Comparison of ENCODE assay signal across 18 cellular contexts in the genomic region with DNA sequence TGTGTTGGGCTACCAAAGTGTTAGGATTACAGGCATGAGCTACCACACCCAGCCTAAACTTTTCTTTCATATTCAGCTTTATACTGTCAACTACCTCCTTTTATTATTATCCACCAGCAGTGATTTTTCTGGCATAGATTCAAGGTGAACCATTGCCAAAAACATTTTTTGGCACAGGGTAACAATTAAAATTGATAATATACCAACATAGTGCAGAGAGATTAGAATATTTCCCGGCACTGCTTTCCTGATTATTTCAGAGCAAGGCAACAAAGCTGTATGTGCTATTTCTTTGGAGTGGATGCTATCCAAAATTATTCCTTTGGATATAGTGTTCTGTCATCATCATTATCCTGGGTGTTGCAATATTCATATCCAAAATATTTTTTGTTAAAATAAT.
"Had no signal": no experiment of that assay in that cellular context is flagged by ENCODE, and none has a peak within 500 bp of the region (broad histone marks: within the 10 kb centered on the region; RNA-seq: fewer than 3 reads in every experiment).

No MANE protein-coding gene starts in this region.

- H3K9me3 Mint-ChIP-seq: stimulated activated memory B cell treated with anti-CD40 and anti-IgM and Interleukin-4, amounts not matched to agents 10 μg/mL and 1 μg/mL and 100 μg/mL, for 72 hours; type B pancreatic cell had no signal

- H3K36me3 Mint-ChIP-seq: activated naive CD8-positive, alpha-beta T cell treated with anti-CD3 and anti-CD28 coated beads for 36 hours; natural killer cell; stimulated activated memory B cell treated with anti-CD40 and anti-IgM and Interleukin-4, amounts not matched to agents 10 μg/mL and 1 μg/mL and 100 μg/mL, for 72 hours; type B pancreatic cell had no signal

- H3K4me1 Mint-ChIP-seq: activated naive CD8-positive, alpha-beta T cell treated with anti-CD3 and anti-CD28 coated beads for 36 hours; natural killer cell; stimulated activated memory B cell treated with anti-CD40 and anti-IgM and Interleukin-4, amounts not matched to agents 10 μg/mL and 1 μg/mL and 100 μg/mL, for 72 hours had no signal

- H3K4me3 Mint-ChIP-seq: activated naive CD8-positive, alpha-beta T cell treated with anti-CD3 and anti-CD28 coated beads for 36 hours; dendritic cell treated with granulocyte-macrophage colony-stimulating factor and Interleukin-4, amounts not matched to agents 40 ng/mL and 50 ng/mL, for 4 days; natural killer cell; stimulated activated memory B cell treated with anti-CD40 and anti-IgM and Interleukin-4, amounts not matched to agents 10 μg/mL and 1 μg/mL and 100 μg/mL, for 72 hours; T-helper 2 cell treated with Interferon-gamma antibody and Interleukin-4, amounts not matched to agents 5 μg/mL and 100 μg/mL, for 36 hours; type B pancreatic cell had no signal

- H3K27me3 Mint-ChIP-seq: activated naive CD8-positive, alpha-beta T cell treated with anti-CD3 and anti-CD28 coated beads for 36 hours; dendritic cell treated with granulocyte-macrophage colony-stimulating factor and Interleukin-4, amounts not matched to agents 40 ng/mL and 50 ng/mL, for 4 days; stimulated activated memory B cell treated with anti-CD40 and anti-IgM and Interleukin-4, amounts not matched to agents 10 μg/mL and 1 μg/mL and 100 μg/mL, for 72 hours; type B pancreatic cell had no signal

- H3K27ac Mint-ChIP-seq: activated naive CD8-positive, alpha-beta T cell treated with anti-CD3 and anti-CD28 coated beads for 36 hours; dendritic cell treated with granulocyte-macrophage colony-stimulating factor and Interleukin-4, amounts not matched to agents 40 ng/mL and 50 ng/mL, for 4 days; natural killer cell; stimulated activated memory B cell treated with anti-CD40 and anti-IgM and Interleukin-4, amounts not matched to agents 10 μg/mL and 1 μg/mL and 100 μg/mL, for 72 hours; T-helper 2 cell treated with Interferon-gamma antibody and Interleukin-4, amounts not matched to agents 5 μg/mL and 100 μg/mL, for 36 hours; type B pancreatic cell had no signal

- DNase-seq: activated CD4-positive, alpha-beta T cell treated with anti-CD3 and anti-CD28 coated beads, Interleukin-2, amount 50 U/mL, for 48 hours; activated naive CD8-positive, alpha-beta T cell treated with anti-CD3 and anti-CD28 coated beads for 36 hours; activated T-cell treated with anti-CD3 and anti-CD28 coated beads for 4 hours; amniotic stem cell; effector CD8-positive, alpha-beta T cell; heart left ventricle; kidney glomerular epithelial cell; left ventricle myocardium superior; natural killer cell; stimulated activated CD4-positive, alpha-beta T cell treated with anti-CD3 and anti-CD28 coated beads, Interleukin-4, amount 100 ng/mL, for 24 hours; testis had no signal

- ATAC-seq: esophagus mucosa; gastroesophageal sphincter; heart left ventricle; left ventricle myocardium superior; natural killer cell; sciatic nerve; stimulated activated memory B cell treated with anti-CD40 and anti-IgM and Interleukin-4, amounts not matched to agents 10 μg/mL and 1 μg/mL and 100 μg/mL, for 72 hours had no signal
